1 cellular context compared by ENCODE assay signal in genomic region chr3:190038050-190038631, GRCh38.
TF ChIP-seq lines count a peak whose summit lies in the region.

No MANE protein-coding gene starts in this region.

TF ChIP-seq in HEK293, 187 proteins besides CTCF, POLR2A, EP300 and RAD21 (continued from another document and continues in another):
- TF ChIP-seq, protein P1, sequence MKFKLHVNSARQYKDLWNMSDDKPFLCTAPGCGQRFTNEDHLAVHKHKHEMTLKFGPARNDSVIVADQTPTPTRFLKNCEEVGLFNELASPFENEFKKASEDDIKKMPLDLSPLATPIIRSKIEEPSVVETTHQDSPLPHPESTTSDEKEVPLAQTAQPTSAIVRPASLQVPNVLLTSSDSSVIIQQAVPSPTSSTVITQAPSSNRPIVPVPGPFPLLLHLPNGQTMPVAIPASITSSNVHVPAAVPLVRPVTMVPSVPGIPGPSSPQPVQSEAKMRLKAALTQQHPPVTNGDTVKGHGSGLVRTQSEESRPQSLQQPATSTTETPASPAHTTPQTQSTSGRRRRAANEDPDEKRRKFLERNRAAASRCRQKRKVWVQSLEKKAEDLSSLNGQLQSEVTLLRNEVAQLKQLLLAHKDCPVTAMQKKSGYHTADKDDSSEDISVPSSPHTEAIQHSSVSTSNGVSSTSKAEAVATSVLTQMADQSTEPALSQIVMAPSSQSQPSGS (tag by site-specific recombination; IDR thresholded peaks at IDR 0.05; ENCODE audit: low read depth): 0 out of 2 replicates have a peak, but pooled peaks have one; percentile 12
- TF ChIP-seq ZNF785 (tag by site-specific recombination; IDR thresholded peaks at IDR 0.05): no peak
- TF ChIP-seq ZFP69B (tag by site-specific recombination; IDR thresholded peaks at IDR 0.05): peak; percentile 20; the same call in 1 of the 2 replicates
- TF ChIP-seq GFI1B (tag by site-specific recombination; IDR thresholded peaks at IDR 0.05): peak; percentile 68
- TF ChIP-seq KLF8 (tag by site-specific recombination; IDR thresholded peaks at IDR 0.05): 0 out of 2 replicates have a peak, but pooled peaks have one; percentile 32
- 0 out of 2 replicates have a peak, but pooled peaks have one; percentile 35 for TF ChIP-seq ZNF2 (tag by site-specific recombination; IDR thresholded peaks at IDR 0.05)
- TF ChIP-seq ZNF362 (tag by site-specific recombination; IDR thresholded peaks at IDR 0.05): peak; percentile 98
- no peak for TF ChIP-seq ZBTB1 (tag by site-specific recombination; IDR thresholded peaks at IDR 0.05)
- TF ChIP-seq, protein P2, sequence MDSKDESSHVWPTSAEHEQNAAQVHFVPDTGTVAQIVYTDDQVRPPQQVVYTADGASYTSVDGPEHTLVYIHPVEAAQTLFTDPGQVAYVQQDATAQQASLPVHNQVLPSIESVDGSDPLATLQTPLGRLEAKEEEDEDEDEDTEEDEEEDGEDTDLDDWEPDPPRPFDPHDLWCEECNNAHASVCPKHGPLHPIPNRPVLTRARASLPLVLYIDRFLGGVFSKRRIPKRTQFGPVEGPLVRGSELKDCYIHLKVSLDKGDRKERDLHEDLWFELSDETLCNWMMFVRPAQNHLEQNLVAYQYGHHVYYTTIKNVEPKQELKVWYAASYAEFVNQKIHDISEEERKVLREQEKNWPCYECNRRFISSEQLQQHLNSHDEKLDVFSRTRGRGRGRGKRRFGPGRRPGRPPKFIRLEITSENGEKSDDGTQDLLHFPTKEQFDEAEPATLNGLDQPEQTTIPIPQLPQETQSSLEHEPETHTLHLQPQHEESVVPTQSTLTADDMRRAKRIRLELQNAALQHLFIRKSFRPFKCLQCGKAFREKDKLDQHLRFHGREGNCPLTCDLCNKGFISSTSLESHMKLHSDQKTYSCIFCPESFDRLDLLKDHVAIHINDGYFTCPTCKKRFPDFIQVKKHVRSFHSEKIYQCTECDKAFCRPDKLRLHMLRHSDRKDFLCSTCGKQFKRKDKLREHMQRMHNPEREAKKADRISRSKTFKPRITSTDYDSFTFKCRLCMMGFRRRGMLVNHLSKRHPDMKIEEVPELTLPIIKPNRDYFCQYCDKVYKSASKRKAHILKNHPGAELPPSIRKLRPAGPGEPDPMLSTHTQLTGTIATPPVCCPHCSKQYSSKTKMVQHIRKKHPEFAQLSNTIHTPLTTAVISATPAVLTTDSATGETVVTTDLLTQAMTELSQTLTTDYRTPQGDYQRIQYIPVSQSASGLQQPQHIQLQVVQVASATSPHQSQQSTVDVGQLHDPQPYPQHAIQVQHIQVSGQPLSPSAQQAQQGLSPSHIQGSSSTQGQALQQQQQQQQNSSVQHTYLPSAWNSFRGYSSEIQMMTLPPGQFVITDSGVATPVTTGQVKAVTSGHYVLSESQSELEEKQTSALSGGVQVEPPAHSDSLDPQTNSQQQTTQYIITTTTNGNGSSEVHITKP (tag by site-specific recombination; IDR thresholded peaks at IDR 0.05): peak; percentile 39; the same call in 1 of the 2 replicates
- peak; percentile 27; the same call in 1 of the 2 replicates for TF ChIP-seq FEZF1 (tag by site-specific recombination; IDR thresholded peaks at IDR 0.05)
- TF ChIP-seq PRDM1 (tag by site-specific recombination; IDR thresholded peaks at IDR 0.05): peak; percentile 83
- TF ChIP-seq ZNF366 (tag by site-specific recombination; conservative IDR thresholded peaks at IDR 0.05): peak; percentile 37
- no peak for TF ChIP-seq ZNF449 (tag by site-specific recombination; IDR thresholded peaks at IDR 0.05)
- TF ChIP-seq ZBTB17 (tag by site-specific recombination; IDR thresholded peaks at IDR 0.05): peak; percentile 98
- TF ChIP-seq, protein P3, sequence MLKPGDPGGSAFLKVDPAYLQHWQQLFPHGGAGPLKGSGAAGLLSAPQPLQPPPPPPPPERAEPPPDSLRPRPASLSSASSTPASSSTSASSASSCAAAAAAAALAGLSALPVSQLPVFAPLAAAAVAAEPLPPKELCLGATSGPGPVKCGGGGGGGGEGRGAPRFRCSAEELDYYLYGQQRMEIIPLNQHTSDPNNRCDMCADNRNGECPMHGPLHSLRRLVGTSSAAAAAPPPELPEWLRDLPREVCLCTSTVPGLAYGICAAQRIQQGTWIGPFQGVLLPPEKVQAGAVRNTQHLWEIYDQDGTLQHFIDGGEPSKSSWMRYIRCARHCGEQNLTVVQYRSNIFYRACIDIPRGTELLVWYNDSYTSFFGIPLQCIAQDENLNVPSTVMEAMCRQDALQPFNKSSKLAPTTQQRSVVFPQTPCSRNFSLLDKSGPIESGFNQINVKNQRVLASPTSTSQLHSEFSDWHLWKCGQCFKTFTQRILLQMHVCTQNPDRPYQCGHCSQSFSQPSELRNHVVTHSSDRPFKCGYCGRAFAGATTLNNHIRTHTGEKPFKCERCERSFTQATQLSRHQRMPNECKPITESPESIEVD (tag by site-specific recombination; IDR thresholded peaks at IDR 0.05): peak; percentile 92
- no peak for TF ChIP-seq ZNF707 (tag by site-specific recombination; IDR thresholded peaks at IDR 0.05)
- TF ChIP-seq ZNF843 (tag by site-specific recombination; IDR thresholded peaks at IDR 0.05): peak; percentile 48; the same call in 1 of the 2 replicates
- no peak for TF ChIP-seq ZNF670 (tag by site-specific recombination; IDR thresholded peaks at IDR 0.05; ENCODE audit: low read depth)
- no peak for TF ChIP-seq ZNF354C (tag by site-specific recombination; IDR thresholded peaks at IDR 0.05; ENCODE audit: borderline replicate concordance, low read depth)
- TF ChIP-seq ZNF473 (tag by site-specific recombination; IDR thresholded peaks at IDR 0.05): no peak
- TF ChIP-seq ZNF155 (tag by site-specific recombination; IDR thresholded peaks at IDR 0.05): no peak
- TF ChIP-seq ZBTB8A (tag by site-specific recombination; IDR thresholded peaks at IDR 0.05): 0 out of 2 replicates have a peak, but pooled peaks have one; percentile 10
- peak; percentile 72; the same call in 1 of the 2 replicates for TF ChIP-seq ZNF600 (tag by site-specific recombination; IDR thresholded peaks at IDR 0.05)
- TF ChIP-seq ZNF211 (tag by site-specific recombination; IDR thresholded peaks at IDR 0.05; ENCODE audit: low read depth): no peak
- TF ChIP-seq OSR2 (tag by site-specific recombination; IDR thresholded peaks at IDR 0.05): no peak
- no peak for TF ChIP-seq SALL2 (tag by site-specific recombination; IDR thresholded peaks at IDR 0.05; ENCODE audit: borderline replicate concordance)
- TF ChIP-seq ZNF148 (tag by site-specific recombination; IDR thresholded peaks at IDR 0.05; ENCODE audit: borderline replicate concordance): no peak
- peak; percentile 84 for TF ChIP-seq ZNF629 (tag by site-specific recombination; IDR thresholded peaks at IDR 0.05)
- peak; percentile 82 for TF ChIP-seq ZEB2 (tag by site-specific recombination; IDR thresholded peaks at IDR 0.05)
- TF ChIP-seq ZNF513 (tag by site-specific recombination; IDR thresholded peaks at IDR 0.05): no peak
- no peak for TF ChIP-seq ZNF398 (tag by site-specific recombination; IDR thresholded peaks at IDR 0.05)
- TF ChIP-seq TRIM28 (IDR thresholded peaks at IDR 0.05; ENCODE audit: borderline replicate concordance, low read length): peak; percentile 75; the same call in 1 of the 2 replicates
- TF ChIP-seq ZXDB (tag by site-specific recombination; IDR thresholded peaks at IDR 0.05): peak; percentile 71
- TF ChIP-seq, protein P4, sequence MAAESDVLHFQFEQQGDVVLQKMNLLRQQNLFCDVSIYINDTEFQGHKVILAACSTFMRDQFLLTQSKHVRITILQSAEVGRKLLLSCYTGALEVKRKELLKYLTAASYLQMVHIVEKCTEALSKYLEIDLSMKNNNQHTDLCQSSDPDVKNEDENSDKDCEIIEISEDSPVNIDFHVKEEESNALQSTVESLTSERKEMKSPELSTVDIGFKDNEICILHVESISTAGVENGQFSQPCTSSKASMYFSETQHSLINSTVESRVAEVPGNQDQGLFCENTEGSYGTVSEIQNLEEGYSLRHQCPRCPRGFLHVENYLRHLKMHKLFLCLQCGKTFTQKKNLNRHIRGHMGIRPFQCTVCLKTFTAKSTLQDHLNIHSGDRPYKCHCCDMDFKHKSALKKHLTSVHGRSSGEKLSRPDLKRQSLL (tag by site-specific recombination; IDR thresholded peaks at IDR 0.05): peak; percentile 86; the same call in 1 of the 2 replicates
- TF ChIP-seq PRDM4 (tag by site-specific recombination; IDR thresholded peaks at IDR 0.05): no peak
- no peak for TF ChIP-seq ZNF548 (tag by site-specific recombination; IDR thresholded peaks at IDR 0.05)
- TF ChIP-seq ZNF274 (IDR thresholded peaks at IDR 0.05; ENCODE audit: low read length): no peak
- TF ChIP-seq ZNF274 (tag by site-specific recombination; IDR thresholded peaks at IDR 0.05; ENCODE audit: borderline replicate concordance): no peak
- no peak for TF ChIP-seq ZNF416 (tag by site-specific recombination; IDR thresholded peaks at IDR 0.05)
